Comparison of ENCODE assay signal across 20 cellular contexts in the genomic region with DNA sequence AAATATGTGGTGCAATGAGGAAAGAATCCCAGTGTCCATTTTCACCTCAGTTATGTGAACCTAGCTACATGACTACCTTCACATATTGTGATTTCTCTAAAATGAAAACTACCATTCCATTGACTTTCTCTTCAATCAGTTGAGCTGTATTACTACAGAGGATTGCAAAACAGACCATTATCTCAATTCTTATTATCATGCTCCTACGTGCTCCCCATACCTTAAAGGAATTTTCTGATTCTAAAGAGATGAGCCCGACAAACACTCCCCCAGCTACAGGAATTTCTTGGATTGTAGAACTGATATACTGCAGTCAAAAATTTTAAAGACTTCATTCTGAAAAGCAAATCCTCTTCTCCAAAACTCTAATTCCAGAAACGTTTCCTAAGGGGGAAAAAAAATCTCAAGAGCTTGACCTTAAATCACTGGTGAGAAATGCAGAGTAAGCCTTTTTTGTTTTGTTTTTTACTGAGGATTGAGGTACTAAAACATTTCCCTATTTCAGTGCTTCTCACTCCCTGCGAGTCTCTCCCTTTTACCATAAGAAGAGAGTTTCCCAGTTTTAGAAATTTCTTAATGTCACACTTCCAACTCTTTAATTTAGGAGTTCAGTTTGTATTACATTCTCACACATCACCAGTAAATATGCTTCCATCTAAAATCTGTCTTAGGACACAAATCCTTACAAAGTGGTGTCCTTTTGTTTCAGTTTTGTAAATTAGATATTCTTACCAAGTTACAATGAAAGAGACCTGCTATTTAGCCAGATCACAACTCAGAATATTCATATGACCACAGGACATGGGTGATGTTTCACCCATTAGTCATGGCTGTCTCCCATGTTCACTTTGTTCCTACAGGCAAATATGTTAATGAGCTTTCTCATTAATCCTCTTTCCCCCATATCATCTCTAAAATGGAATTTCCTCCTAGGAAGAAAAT.
A peak's percentile ranks its signal among the peaks of the same experiment; 100 is the strongest.
DNase-seq lines count a peak whose midpoint lies in the region; ATAC-seq, FAIRE-seq and TF ChIP-seq lines count a peak whose summit lies in the region.
"Had no signal": no experiment of that assay in that cellular context is flagged by ENCODE, and none has a peak within 500 bp of the region (broad histone marks: within the 10 kb centered on the region; RNA-seq: fewer than 3 reads in every experiment).

No MANE protein-coding gene starts in this region.

- FAIRE-seq in K562 (lab: Jason Lieb, UNC): no peak
- FAIRE-seq: GM19239 had no signal

- POLR2A ChIA-PET in K562 (lab: Yijun Ruan, JAX): interaction anchor here (0.5 to 2.1 kb wide), 2 partner anchors 10 to 364 kb away, joined by 3 to 4 read pairs; no protein-coding TSS in a partner anchor

- no peaks in the 10 kb centered on the region for H3K79me2 ChIP-seq in K562 (ENCODE audit: control insufficient read depth, insufficient read depth, low read length)

- no peaks in the 10 kb centered on the region for H3K9me1 ChIP-seq in K562 (ENCODE audit: control insufficient read depth, insufficient read depth, low read length)

- H3K27ac ChIP-seq in HUES48 (ENCODE audit: low read depth, low read length) (peak overlapping the region; percentile 82), K562 (ENCODE audit: extremely low read depth, low read depth, low read length) (no peak overlapping the region)
- H3K27ac ChIP-seq: esophagus muscularis mucosa had no signal

- no peak for TF ChIP-seq EP300 in K562 (IDR thresholded peaks at IDR 0.05; ENCODE audit: low read length)

- in situ Hi-C loops in K562 (cut with MboI): no loop called here

- H3K27me3 ChIP-seq in HUES48 (ENCODE audit: control insufficient read depth, insufficient read depth, low read length) (no peaks in the 10 kb centered on the region), K562 (ENCODE audit: control insufficient read depth in 2 of 2, insufficient read depth in 2 of 2, low read length in 2 of 2) (peaks cover 3 to 8% of the 10 kb centered on the region in 2 experiments; a peak in 1 of 5 replicates)
- H3K27me3 ChIP-seq: BE2C, esophagus muscularis mucosa had no signal

- intact Hi-C loops in K562 (cut with micrococcal nuclease): no loop called here

- WGBS in K562 (ENCODE audit: insufficient coverage, low coverage, missing lambda C conversion rate): 1% methylated on average over 4 of the region's 4 CpGs

- H3K4me1 ChIP-seq in HUES48 (ENCODE audit: control insufficient read depth, insufficient read depth, low read length): peaks cover 43% of the 10 kb centered on the region
- no peaks in the 10 kb centered on the region for H3K4me1 ChIP-seq in K562 (replicated peaks in 1 of 2; ENCODE audit: control insufficient read depth in 2 of 2, insufficient read depth in 2 of 2, low read length in 2 of 2)

- no peak for ATAC-seq in K562
- ATAC-seq: activated CD8-positive, alpha-beta memory T cell treated with anti-CD3 and anti-CD28 coated beads, Interleukin-2, amount 10 ng/mL, durations not matched to agents 7 days and 5 days; mucosa of descending colon had no signal

- TF ChIP-seq RAD21 in K562 (CRISPR knock-in tag; conservative IDR thresholded peaks at IDR 0.05 in 1 of 2, IDR thresholded peaks at IDR 0.05 in 1 of 2): no peak

- H3K9ac ChIP-seq in HUES48 (ENCODE audit: low read depth, low read length) (no peak overlapping the region), K562 (ENCODE audit: insufficient read depth in 1 of 2, low read depth in 2 of 2, low read length in 2 of 2) (no peak overlapping the region)

- CTCF ChIA-PET in K562 (lab: Yijun Ruan, JAX; ENCODE audit: low intra/inter-chr PET ratio): no interaction called here

- peak; percentile 28 for DNase-seq in AG10803 (ENCODE audit: low read depth)
- no peak for DNase-seq in K562 (ENCODE audit: extremely low read depth in 1 of 4, low spot score in 3 of 4)
- peak; percentile 29 for DNase-seq in kidney glomerular epithelial cell (lab: John Stamatoyannopoulos, UW)
- no peak for DNase-seq in putamen (ENCODE audit: low spot score)
- DNase-seq in NK-92 (lab: John Stamatoyannopoulos, UW; ENCODE audit: unreplicated experiment): no peak
- DNase-seq in NOMO-1 (lab: John Stamatoyannopoulos, UW; ENCODE audit: unreplicated experiment in 2 of 2): no peak
- no peak for DNase-seq in NCI-H1436 (lab: John Stamatoyannopoulos, UW)
- DNase-seq: activated CD8-positive, alpha-beta memory T cell treated with anti-CD3 and anti-CD28 coated beads, Interleukin-2, amount 10 ng/mL, durations not matched to agents 7 days and 5 days; activated naive CD4-positive, alpha-beta T cell treated with anti-CD3 and anti-CD28 coated beads for 36 hours; BE2C; central memory CD4-positive, alpha-beta T cell; DMS79 treated with DMSO at 0.1 percent for 48 hours; mucosa of descending colon; NCI-H1092; retina; SHP77; stimulated activated naive CD4-positive, alpha-beta T cell had no signal

- no TSS peak for BruUV-seq in K562 (replicated peaks; lab: Mats Ljungman, UMichigan)

- TF ChIP-seq CTCF in AG10803 (conservative IDR thresholded peaks at IDR 0.05; ENCODE audit: low read length): no peak
- TF ChIP-seq CTCF in K562 (IDR thresholded peaks at IDR 0.05 in 2 of 3, conservative IDR thresholded peaks at IDR 0.05 in 1 of 3; ENCODE audit: insufficient read depth in 2 of 3, low read depth in 1 of 3, low read length in 3 of 3): no peak

- no peaks in the 10 kb centered on the region for H4K20me1 ChIP-seq in K562 (replicated peaks; ENCODE audit: control insufficient read depth, insufficient read depth, low read length)

- TF ChIP-seq POLR2A in K562 (conservative IDR thresholded peaks at IDR 0.05): no peak

- H3K4me3 ChIP-seq in AG10803 (ENCODE audit: low read length) (no peak overlapping the region), HUES48 (ENCODE audit: low read depth, low read length) (no peak overlapping the region), K562 (no peak overlapping the region)
- H3K4me3 ChIP-seq: esophagus muscularis mucosa, mucosa of descending colon had no signal

- no peak overlapping the region for H2AFZ ChIP-seq in K562 (ENCODE audit: low read depth, low read length)

- H3K36me3 ChIP-seq in HUES48 (ENCODE audit: control insufficient read depth, insufficient read depth, low read length) (no peaks in the 10 kb centered on the region), K562 (ENCODE audit: control insufficient read depth, insufficient read depth, low read length) (no peaks in the 10 kb centered on the region)
- H3K36me3 ChIP-seq: BE2C, esophagus muscularis mucosa had no signal

- no peaks in the 10 kb centered on the region for H3K9me3 ChIP-seq in HUES48 (ENCODE audit: control insufficient read depth, insufficient read depth, low read length)
- no peaks in the 10 kb centered on the region for H3K9me3 ChIP-seq in K562 (replicated peaks; ENCODE audit: control insufficient read depth, insufficient read depth, low read depth, low read length)
- H3K9me3 ChIP-seq: BE2C, esophagus muscularis mucosa, mucosa of descending colon had no signal

- no peak overlapping the region for H3K4me2 ChIP-seq in K562 (ENCODE audit: insufficient read depth, low read length)

TF ChIP-seq in K562, 482 proteins besides CTCF, POLR2A, EP300 and RAD21:
- TF ChIP-seq ZNF316 (IDR thresholded peaks at IDR 0.05): peak; percentile 54
- TF ChIP-seq NR2C1 (IDR thresholded peaks at IDR 0.05): no peak
- TF ChIP-seq NR2C1 (tag; IDR thresholded peaks at IDR 0.05): no peak
- 0 out of 2 replicates have a peak, but pooled peaks have one; percentile 12 for TF ChIP-seq MAFG (tag; conservative IDR thresholded peaks at IDR 0.05)
- peak; percentile 44 for TF ChIP-seq MAFK (IDR thresholded peaks at IDR 0.05; ENCODE audit: low read length)
- TF ChIP-seq, protein P1, sequence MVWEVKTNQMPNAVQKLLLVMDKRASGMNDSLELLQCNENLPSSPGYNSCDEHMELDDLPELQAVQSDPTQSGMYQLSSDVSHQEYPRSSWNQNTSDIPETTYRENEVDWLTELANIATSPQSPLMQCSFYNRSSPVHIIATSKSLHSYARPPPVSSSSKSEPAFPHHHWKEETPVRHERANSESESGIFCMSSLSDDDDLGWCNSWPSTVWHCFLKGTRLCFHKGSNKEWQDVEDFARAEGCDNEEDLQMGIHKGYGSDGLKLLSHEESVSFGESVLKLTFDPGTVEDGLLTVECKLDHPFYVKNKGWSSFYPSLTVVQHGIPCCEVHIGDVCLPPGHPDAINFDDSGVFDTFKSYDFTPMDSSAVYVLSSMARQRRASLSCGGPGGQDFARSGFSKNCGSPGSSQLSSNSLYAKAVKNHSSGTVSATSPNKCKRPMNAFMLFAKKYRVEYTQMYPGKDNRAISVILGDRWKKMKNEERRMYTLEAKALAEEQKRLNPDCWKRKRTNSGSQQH (CRISPR knock-in tag; IDR thresholded peaks at IDR 0.05): no peak
- peak; percentile 36 for TF ChIP-seq MAFF (IDR thresholded peaks at IDR 0.05; ENCODE audit: low read length)

Comparison
In these comparisons a context has a peak if more than half of its experiments do, and no peak if none do; other contexts are left out.
1. DNase-seq: peak in AG10803 (single experiment) and kidney glomerular epithelial cell (single experiment); none in K562 (0 of 4), putamen (single experiment), NK-92 (single experiment), NOMO-1 (0 of 2) and NCI-H1436 (single experiment).